In the genomic region with DNA sequence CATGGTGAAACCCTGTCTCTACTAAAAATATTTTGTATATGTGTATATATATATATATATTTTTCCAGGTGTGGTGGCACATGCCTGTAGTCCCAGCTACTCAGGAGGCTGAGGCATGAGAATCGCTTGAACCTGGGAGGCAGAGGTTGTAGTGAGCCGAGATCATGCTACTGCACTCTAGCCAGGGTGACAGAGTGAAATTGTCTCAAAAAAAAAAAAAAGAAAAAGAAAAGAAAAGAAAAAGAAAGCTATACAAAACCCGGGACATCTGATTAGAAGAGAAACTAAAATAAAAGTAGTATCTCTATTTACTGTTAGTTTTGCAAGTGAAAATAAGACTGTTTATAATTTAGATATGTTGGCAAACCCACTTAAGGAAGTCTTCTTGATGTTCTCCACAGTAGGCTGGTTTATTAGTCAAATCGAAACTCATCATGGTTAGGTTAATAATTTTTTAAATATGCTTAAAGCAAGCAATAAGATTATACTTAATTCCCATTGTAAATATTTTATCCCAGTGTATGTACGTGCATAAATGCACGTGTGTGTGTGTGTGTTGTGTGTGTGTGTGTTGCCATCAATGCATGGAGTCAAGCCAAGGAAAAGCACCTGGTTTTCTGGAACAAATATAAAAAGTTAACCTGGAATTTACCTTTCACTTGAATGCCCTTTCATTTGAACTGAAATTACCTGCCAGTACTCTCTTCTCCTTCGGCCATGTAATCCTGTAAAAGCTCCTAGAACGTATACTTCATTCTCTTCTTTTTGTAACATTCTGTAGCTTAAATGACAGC, we compare ENCODE assay signal across 13 cellular contexts. TPM values are rescaled to one million over a fixed set of nuclear protein-coding genes. Genes with fewer than 3 reads are reported as not detected.
DNase-seq lines count a peak whose midpoint lies in the region; ATAC-seq, FAIRE-seq and TF ChIP-seq lines count a peak whose summit lies in the region.
"Had no signal": no experiment of that assay in that cellular context is flagged by ENCODE, and none has a peak within 500 bp of the region (broad histone marks: within the 10 kb centered on the region; RNA-seq: fewer than 3 reads in every experiment).

No MANE protein-coding gene starts in this region.

- H3K4me3 ChIP-seq in kidney (ENCODE audit: low read length in 2 of 2): no peak overlapping the region

- peaks cover 12 to 36% of the 10 kb centered on the region in 2 donors for H3K4me1 Mint-ChIP-seq in effector memory CD8-positive, alpha-beta T cell (ENCODE audit: low read depth in 2 of 2)
- H3K4me1 Mint-ChIP-seq: neural crest cell had no signal

- no peaks in the 10 kb centered on the region for H3K9me3 Mint-ChIP-seq in effector memory CD8-positive, alpha-beta T cell
- H3K9me3 Mint-ChIP-seq: neural crest cell had no signal

- H3K27ac ChIP-seq in kidney (ENCODE audit: low read depth in 2 of 2, low read length in 2 of 2): no peak overlapping the region
- H3K27ac ChIP-seq: brain microvascular endothelial cell had no signal

- H3K4me1 ChIP-seq in kidney (ENCODE audit: control insufficient read depth in 1 of 2, insufficient read depth in 1 of 2, low read depth in 1 of 2, low read length in 2 of 2): no peaks in the 10 kb centered on the region

- H3K9ac ChIP-seq in kidney (ENCODE audit: low read length in 2 of 2): no peak overlapping the region

- no peaks in the 10 kb centered on the region for H3K36me3 ChIP-seq in kidney (ENCODE audit: control insufficient read depth in 1 of 2, insufficient read depth in 2 of 2, low read length in 2 of 2)
- H3K36me3 ChIP-seq: brain microvascular endothelial cell had no signal

- no peak for TF ChIP-seq CTCF in kidney (IDR thresholded peaks at IDR 0.05; ENCODE audit: borderline replicate concordance, extremely low read depth, insufficient read depth)

- H3K27me3 Mint-ChIP-seq in effector memory CD8-positive, alpha-beta T cell: no peaks in the 10 kb centered on the region

- ATAC-seq in GM18520 (IDR thresholded peaks at IDR 0.05; ENCODE audit: unreplicated experiment) (peak; percentile 81), GM21390 (IDR thresholded peaks at IDR 0.05; ENCODE audit: unreplicated experiment) (peak; percentile 87), HG03103 (IDR thresholded peaks at IDR 0.05; ENCODE audit: low read depth, unreplicated experiment) (peak; percentile 74)
- peak; percentile 51 for ATAC-seq in effector memory CD8-positive, alpha-beta T cell (replicated peaks)

- intact Hi-C loops in kidney (cut with DNase I): no loop called here

- FAIRE-seq in kidney (lab: Jason Lieb, UNC): no peak

- H3K27ac Mint-ChIP-seq in effector memory CD8-positive, alpha-beta T cell: peak overlapping the region; percentile 47 to 92

- peak overlapping the region; percentile 49 to 78 for H3K4me3 Mint-ChIP-seq in effector memory CD8-positive, alpha-beta T cell
- H3K4me3 Mint-ChIP-seq: neural crest cell had no signal

- H3K36me3 Mint-ChIP-seq in effector memory CD8-positive, alpha-beta T cell (ENCODE audit: insufficient read depth): peaks cover 8% of the 10 kb centered on the region

- no peaks in the 10 kb centered on the region for H3K9me3 ChIP-seq in kidney (ENCODE audit: control insufficient read depth in 1 of 2, low read length in 2 of 2)

- DNase-seq in effector memory CD8-positive, alpha-beta T cell: no peak
- DNase-seq in hepatic stellate cell (ENCODE audit: low spot score): no peak
- DNase-seq in NK-92 treated with Interleukin-12 subunit alpha and Interleukin-12 subunit beta, amount 100 ng/mL, for 24 hours (lab: John Stamatoyannopoulos, UW): no peak
- no peak for DNase-seq in kidney
- DNase-seq in activated naive CD4-positive, alpha-beta T cell (lab: John Stamatoyannopoulos, UW): no peak
- DNase-seq: brain microvascular endothelial cell; GDM1; IMR-90; stimulated activated CD4-positive, alpha-beta T cell treated with anti-CD3 and anti-CD28 coated beads, Interleukin-4, amount 100 ng/mL, for 24 hours had no signal

RNA-seq across cellular contexts. Expression of a gene that starts 7.1 kb away (rescaled TPM):
- 6.7 TPM for total RNA-seq in kidney
- 1.7 TPM for polyA plus RNA-seq in kidney (ENCODE audit: insufficient read depth, low read depth, low replicate concordance)
- total RNA-seq: IMR-90, neural crest cell had no signal
- polyA plus RNA-seq: IMR-90 had no signal

RNA-seq across cellular contexts. Expression of a gene that starts 36.8 kb away (rescaled TPM):
- total RNA-seq in kidney: 7.5 TPM
- 13.8 TPM for polyA plus RNA-seq in kidney (ENCODE audit: insufficient read depth, low read depth, low replicate concordance)
- total RNA-seq: IMR-90, neural crest cell had no signal

RNA-seq across cellular contexts. Expression of a gene that starts 47.8 kb away (rescaled TPM):
- 17.2 TPM for total RNA-seq in kidney
- 16.9 TPM for polyA plus RNA-seq in kidney (ENCODE audit: insufficient read depth, low read depth, low replicate concordance)
